1 cellular context compared by ENCODE assay signal in genomic region chr16:89159174-89159849, GRCh38.
TF ChIP-seq lines count a peak whose summit lies in the region.

No MANE protein-coding gene starts in this region.

TF ChIP-seq in HepG2, 621 proteins besides CTCF, POLR2A, EP300 and RAD21 (continued from another document and continues in another):
- TF ChIP-seq FOXO4 (CRISPR knock-in tag; conservative IDR thresholded peaks at IDR 0.05) (0 out of 2 replicates have a peak, but pooled peaks have one; percentile 88), ZNF609 (CRISPR knock-in tag; IDR thresholded peaks at IDR 0.05; ENCODE audit: borderline replicate concordance) (peak; percentile 76), SPEN (CRISPR knock-in tag; IDR thresholded peaks at IDR 0.05; ENCODE audit: low read depth) (peak; percentile 91), TFDP2 (CRISPR knock-in tag; IDR thresholded peaks at IDR 0.05) (peak; percentile 91), ZSCAN31 (CRISPR knock-in tag; IDR thresholded peaks at IDR 0.05; ENCODE audit: low read depth) (no peak), FOXA1 (IDR thresholded peaks at IDR 0.05) (no peak), FOXA1 (CRISPR knock-in tag; IDR thresholded peaks at IDR 0.05) (0 out of 2 replicates have a peak, but pooled peaks have one; percentile 8), GABPB1 (CRISPR knock-in tag; IDR thresholded peaks at IDR 0.05) (peak; percentile 68), YEATS4 (CRISPR knock-in tag; IDR thresholded peaks at IDR 0.05; ENCODE audit: borderline replicate concordance) (peak; percentile 45; the same call in 1 of the 2 replicates), ATM (IDR thresholded peaks at IDR 0.05; ENCODE audit: borderline replicate concordance) (no peak), HOXA3 (CRISPR knock-in tag; IDR thresholded peaks at IDR 0.05) (peak; percentile 80), MAFG (CRISPR knock-in tag; IDR thresholded peaks at IDR 0.05) (no peak; the same call in 1 of the 2 replicates), ZNF761 (CRISPR knock-in tag; conservative IDR thresholded peaks at IDR 0.05) (peak; percentile 51; the same call in 1 of the 2 replicates), ZNF160 (CRISPR knock-in tag; IDR thresholded peaks at IDR 0.05) (peak; percentile 56; the same call in 1 of the 2 replicates), MXI1 (IDR thresholded peaks at IDR 0.05; ENCODE audit: borderline replicate concordance, low read depth, low read length) (peak; percentile 42; the same call in 1 of the 3 replicates), ZKSCAN5 (CRISPR knock-in tag; IDR thresholded peaks at IDR 0.05) (no peak), ZSCAN21 (CRISPR knock-in tag; IDR thresholded peaks at IDR 0.05; ENCODE audit: borderline replicate concordance) (peak; percentile 96), SMARCC2 (IDR thresholded peaks at IDR 0.05) (no peak), ATF3 (CRISPR knock-in tag; IDR thresholded peaks at IDR 0.05) (0 out of 2 replicates have a peak, but pooled peaks have one; percentile 21), ZKSCAN1 (IDR thresholded peaks at IDR 0.05; ENCODE audit: low read length) (no peak), CREM (IDR thresholded peaks at IDR 0.05) (no peak), CREM (CRISPR knock-in tag; IDR thresholded peaks at IDR 0.05) (no peak), MXD4 (CRISPR knock-in tag; IDR thresholded peaks at IDR 0.05) (peak; percentile 73; the same call in 1 of the 2 replicates), GMEB2 (CRISPR knock-in tag; IDR thresholded peaks at IDR 0.05; ENCODE audit: low read depth) (no peak), ZNF607 (CRISPR knock-in tag; IDR thresholded peaks at IDR 0.05; ENCODE audit: borderline replicate concordance) (peak; percentile 85; the same call in 1 of the 2 replicates), ZBTB7A (CRISPR knock-in tag; IDR thresholded peaks at IDR 0.05) (peak; percentile 95), RARA (CRISPR knock-in tag; IDR thresholded peaks at IDR 0.05) (peak; percentile 78), ISX (CRISPR knock-in tag; conservative IDR thresholded peaks at IDR 0.05) (no peak), RNF2 (conservative IDR thresholded peaks at IDR 0.05; ENCODE audit: low read depth) (peak; percentile 98), ZNF446 (CRISPR knock-in tag; IDR thresholded peaks at IDR 0.05) (no peak; the same call in 1 of the 2 replicates), POGZ (CRISPR knock-in tag; IDR thresholded peaks at IDR 0.05) (no peak), ZBTB1 (CRISPR knock-in tag; IDR thresholded peaks at IDR 0.05; ENCODE audit: borderline replicate concordance) (no peak)
- TF ChIP-seq, protein P1, sequence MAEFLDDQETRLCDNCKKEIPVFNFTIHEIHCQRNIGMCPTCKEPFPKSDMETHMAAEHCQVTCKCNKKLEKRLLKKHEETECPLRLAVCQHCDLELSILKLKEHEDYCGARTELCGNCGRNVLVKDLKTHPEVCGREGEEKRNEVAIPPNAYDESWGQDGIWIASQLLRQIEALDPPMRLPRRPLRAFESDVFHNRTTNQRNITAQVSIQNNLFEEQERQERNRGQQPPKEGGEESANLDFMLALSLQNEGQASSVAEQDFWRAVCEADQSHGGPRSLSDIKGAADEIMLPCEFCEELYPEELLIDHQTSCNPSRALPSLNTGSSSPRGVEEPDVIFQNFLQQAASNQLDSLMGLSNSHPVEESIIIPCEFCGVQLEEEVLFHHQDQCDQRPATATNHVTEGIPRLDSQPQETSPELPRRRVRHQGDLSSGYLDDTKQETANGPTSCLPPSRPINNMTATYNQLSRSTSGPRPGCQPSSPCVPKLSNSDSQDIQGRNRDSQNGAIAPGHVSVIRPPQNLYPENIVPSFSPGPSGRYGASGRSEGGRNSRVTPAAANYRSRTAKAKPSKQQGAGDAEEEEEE (CRISPR knock-in tag; IDR thresholded peaks at IDR 0.05; ENCODE audit: borderline replicate concordance): no peak
- TF ChIP-seq, protein P2, sequence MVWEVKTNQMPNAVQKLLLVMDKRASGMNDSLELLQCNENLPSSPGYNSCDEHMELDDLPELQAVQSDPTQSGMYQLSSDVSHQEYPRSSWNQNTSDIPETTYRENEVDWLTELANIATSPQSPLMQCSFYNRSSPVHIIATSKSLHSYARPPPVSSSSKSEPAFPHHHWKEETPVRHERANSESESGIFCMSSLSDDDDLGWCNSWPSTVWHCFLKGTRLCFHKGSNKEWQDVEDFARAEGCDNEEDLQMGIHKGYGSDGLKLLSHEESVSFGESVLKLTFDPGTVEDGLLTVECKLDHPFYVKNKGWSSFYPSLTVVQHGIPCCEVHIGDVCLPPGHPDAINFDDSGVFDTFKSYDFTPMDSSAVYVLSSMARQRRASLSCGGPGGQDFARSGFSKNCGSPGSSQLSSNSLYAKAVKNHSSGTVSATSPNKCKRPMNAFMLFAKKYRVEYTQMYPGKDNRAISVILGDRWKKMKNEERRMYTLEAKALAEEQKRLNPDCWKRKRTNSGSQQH (CRISPR knock-in tag; IDR thresholded peaks at IDR 0.05; ENCODE audit: low read depth): peak; percentile 49; the same call in 1 of the 2 replicates
- TF ChIP-seq, protein P3, sequence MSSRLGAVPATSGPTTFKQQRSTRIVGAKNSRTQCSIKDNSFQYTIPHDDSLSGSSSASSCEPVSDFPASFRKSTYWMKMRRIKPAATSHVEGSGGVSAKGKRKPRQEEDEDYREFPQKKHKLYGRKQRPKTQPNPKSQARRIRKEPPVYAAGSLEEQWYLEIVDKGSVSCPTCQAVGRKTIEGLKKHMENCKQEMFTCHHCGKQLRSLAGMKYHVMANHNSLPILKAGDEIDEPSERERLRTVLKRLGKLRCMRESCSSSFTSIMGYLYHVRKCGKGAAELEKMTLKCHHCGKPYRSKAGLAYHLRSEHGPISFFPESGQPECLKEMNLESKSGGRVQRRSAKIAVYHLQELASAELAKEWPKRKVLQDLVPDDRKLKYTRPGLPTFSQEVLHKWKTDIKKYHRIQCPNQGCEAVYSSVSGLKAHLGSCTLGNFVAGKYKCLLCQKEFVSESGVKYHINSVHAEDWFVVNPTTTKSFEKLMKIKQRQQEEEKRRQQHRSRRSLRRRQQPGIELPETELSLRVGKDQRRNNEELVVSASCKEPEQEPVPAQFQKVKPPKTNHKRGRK (CRISPR knock-in tag; IDR thresholded peaks at IDR 0.05): no peak
- TF ChIP-seq, protein P4, sequence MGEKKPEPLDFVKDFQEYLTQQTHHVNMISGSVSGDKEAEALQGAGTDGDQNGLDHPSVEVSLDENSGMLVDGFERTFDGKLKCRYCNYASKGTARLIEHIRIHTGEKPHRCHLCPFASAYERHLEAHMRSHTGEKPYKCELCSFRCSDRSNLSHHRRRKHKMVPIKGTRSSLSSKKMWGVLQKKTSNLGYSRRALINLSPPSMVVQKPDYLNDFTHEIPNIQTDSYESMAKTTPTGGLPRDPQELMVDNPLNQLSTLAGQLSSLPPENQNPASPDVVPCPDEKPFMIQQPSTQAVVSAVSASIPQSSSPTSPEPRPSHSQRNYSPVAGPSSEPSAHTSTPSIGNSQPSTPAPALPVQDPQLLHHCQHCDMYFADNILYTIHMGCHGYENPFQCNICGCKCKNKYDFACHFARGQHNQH (CRISPR knock-in tag; IDR thresholded peaks at IDR 0.05): peak; percentile 86
- TF ChIP-seq, protein P5, sequence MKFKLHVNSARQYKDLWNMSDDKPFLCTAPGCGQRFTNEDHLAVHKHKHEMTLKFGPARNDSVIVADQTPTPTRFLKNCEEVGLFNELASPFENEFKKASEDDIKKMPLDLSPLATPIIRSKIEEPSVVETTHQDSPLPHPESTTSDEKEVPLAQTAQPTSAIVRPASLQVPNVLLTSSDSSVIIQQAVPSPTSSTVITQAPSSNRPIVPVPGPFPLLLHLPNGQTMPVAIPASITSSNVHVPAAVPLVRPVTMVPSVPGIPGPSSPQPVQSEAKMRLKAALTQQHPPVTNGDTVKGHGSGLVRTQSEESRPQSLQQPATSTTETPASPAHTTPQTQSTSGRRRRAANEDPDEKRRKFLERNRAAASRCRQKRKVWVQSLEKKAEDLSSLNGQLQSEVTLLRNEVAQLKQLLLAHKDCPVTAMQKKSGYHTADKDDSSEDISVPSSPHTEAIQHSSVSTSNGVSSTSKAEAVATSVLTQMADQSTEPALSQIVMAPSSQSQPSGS (CRISPR knock-in tag; IDR thresholded peaks at IDR 0.05): 0 out of 2 replicates have a peak, but pooled peaks have one; percentile 52
- TF ChIP-seq, protein P6, sequence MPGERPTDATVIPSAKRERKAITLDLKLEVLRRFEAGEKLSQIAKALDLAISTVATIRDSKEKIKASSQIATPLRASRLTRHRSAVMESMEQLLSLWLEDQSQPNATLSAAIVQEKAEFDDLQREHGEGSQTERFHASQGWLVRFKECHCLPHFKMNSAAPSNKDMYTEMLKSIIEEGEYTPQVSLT (CRISPR knock-in tag; IDR thresholded peaks at IDR 0.05; ENCODE audit: borderline replicate concordance, low read depth): no peak
- TF ChIP-seq, protein P7, sequence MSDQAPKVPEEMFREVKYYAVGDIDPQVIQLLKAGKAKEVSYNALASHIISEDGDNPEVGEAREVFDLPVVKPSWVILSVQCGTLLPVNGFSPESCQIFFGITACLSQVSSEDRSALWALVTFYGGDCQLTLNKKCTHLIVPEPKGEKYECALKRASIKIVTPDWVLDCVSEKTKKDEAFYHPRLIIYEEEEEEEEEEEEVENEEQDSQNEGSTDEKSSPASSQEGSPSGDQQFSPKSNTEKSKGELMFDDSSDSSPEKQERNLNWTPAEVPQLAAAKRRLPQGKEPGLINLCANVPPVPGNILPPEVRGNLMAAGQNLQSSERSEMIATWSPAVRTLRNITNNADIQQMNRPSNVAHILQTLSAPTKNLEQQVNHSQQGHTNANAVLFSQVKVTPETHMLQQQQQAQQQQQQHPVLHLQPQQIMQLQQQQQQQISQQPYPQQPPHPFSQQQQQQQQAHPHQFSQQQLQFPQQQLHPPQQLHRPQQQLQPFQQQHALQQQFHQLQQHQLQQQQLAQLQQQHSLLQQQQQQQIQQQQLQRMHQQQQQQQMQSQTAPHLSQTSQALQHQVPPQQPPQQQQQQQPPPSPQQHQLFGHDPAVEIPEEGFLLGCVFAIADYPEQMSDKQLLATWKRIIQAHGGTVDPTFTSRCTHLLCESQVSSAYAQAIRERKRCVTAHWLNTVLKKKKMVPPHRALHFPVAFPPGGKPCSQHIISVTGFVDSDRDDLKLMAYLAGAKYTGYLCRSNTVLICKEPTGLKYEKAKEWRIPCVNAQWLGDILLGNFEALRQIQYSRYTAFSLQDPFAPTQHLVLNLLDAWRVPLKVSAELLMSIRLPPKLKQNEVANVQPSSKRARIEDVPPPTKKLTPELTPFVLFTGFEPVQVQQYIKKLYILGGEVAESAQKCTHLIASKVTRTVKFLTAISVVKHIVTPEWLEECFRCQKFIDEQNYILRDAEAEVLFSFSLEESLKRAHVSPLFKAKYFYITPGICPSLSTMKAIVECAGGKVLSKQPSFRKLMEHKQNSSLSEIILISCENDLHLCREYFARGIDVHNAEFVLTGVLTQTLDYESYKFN (CRISPR knock-in tag; conservative IDR thresholded peaks at IDR 0.05): peak; percentile 81
